25 cellular contexts compared by ENCODE assay signal in the genomic region with DNA sequence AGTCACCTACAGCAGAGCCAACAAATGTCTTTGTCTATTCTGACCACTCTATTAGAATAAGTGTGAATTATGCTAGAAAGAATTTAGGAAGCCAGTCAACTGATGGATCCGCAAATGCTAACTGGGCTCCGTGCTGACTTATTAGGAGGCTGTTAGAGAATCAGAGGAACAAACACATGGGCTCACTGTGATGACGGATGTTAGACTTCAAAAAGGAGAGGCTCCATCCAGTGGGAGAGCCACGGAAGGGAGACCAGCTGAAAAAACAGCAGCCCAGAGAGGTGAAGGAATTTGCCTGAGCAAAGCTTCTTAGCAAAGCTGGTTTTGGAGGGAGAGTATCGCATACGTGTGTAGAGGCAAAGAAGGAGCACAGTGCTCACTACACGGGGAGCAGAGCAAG. TPM values are rescaled to one million over a fixed set of nuclear protein-coding genes. Genes with fewer than 3 reads are reported as not detected.
DNase-seq lines count a peak whose midpoint lies in the region; ATAC-seq and TF ChIP-seq lines count a peak whose summit lies in the region.
"Had no signal": no experiment of that assay in that cellular context is flagged by ENCODE, and none has a peak within 500 bp of the region (broad histone marks: within the 10 kb centered on the region; RNA-seq: fewer than 3 reads in every experiment).

No MANE protein-coding gene starts in this region.

- H3K27me3 Mint-ChIP-seq in GM23338 (ENCODE audit: insufficient read depth, low read depth, poor library complexity): peaks cover 8% of the 10 kb centered on the region
- no peaks in the 10 kb centered on the region for H3K27me3 Mint-ChIP-seq in chondrocyte (ENCODE audit: low read depth)
- peaks cover 16% of the 10 kb centered on the region for H3K27me3 Mint-ChIP-seq in nephron (ENCODE audit: low read depth)
- peaks cover 70% of the 10 kb centered on the region for H3K27me3 Mint-ChIP-seq in type B pancreatic cell

- peaks cover 5% of the 10 kb centered on the region; the same call in 1 of the 2 replicates for H3K9me2 ChIP-seq in GM23338 (ENCODE audit: insufficient read depth)

- TF ChIP-seq CTCF in GM23338 (conservative IDR thresholded peaks at IDR 0.05; ENCODE audit: low read depth in 2 of 2): no peak
- no peak for TF ChIP-seq CTCF in chondrocyte (IDR thresholded peaks at IDR 0.05)
- TF ChIP-seq CTCF in nephron (IDR thresholded peaks at IDR 0.05; ENCODE audit: unreplicated experiment in 3 of 3): no peak
- no peak for TF ChIP-seq CTCF in type B pancreatic cell (conservative IDR thresholded peaks at IDR 0.05)

- DNase-seq in GM23338 (ENCODE audit: low spot score) (no peak), chondrocyte (ENCODE audit: low spot score) (no peak), type B pancreatic cell (ENCODE audit: extremely low spot score, unreplicated experiment) (no peak), iPS-NIHi7 (ENCODE audit: extremely low spot score) (no peak), ecto neural progenitor cell (ENCODE audit: low spot score) (no peak)
- DNase-seq: ACHN; BE2C; Calu3; CD8-positive, alpha-beta memory T cell; DMS153; KBM-7; MV-4-11; NCI-H1105; NCI-H1436 treated with DMSO at 0.1 percent for 48 hours; NCI-H187 treated with DMSO at 0.1 percent for 48 hours; NCI-H2107; NCI-H524 treated with DMSO at 0.1 percent for 48 hours; NCI-H82; PC-9; SJCRH30 had no signal

- H3K27ac Mint-ChIP-seq in GM23338: no peak overlapping the region
- peak overlapping the region; percentile 89 for H3K27ac Mint-ChIP-seq in chondrocyte (ENCODE audit: unreplicated experiment)
- H3K27ac Mint-ChIP-seq in nephron: peak overlapping the region; percentile 37 to 70 (median 50)
- H3K27ac Mint-ChIP-seq in type B pancreatic cell: no peak overlapping the region
- H3K27ac Mint-ChIP-seq: CD8-positive, alpha-beta memory T cell; H9 had no signal

- no peaks in the 10 kb centered on the region for H3K36me3 Mint-ChIP-seq in GM23338 (ENCODE audit: low read depth)
- H3K36me3 Mint-ChIP-seq in chondrocyte (ENCODE audit: low read depth): peaks cover 1% of the 10 kb centered on the region
- H3K36me3 Mint-ChIP-seq in nephron (ENCODE audit: low read depth): no peaks in the 10 kb centered on the region
- H3K36me3 Mint-ChIP-seq in type B pancreatic cell: no peaks in the 10 kb centered on the region
- H3K36me3 Mint-ChIP-seq: CD8-positive, alpha-beta memory T cell had no signal

- H3F3A ChIP-seq in GM23338 (replicated peaks; ENCODE audit: low read depth): no peaks in the 10 kb centered on the region

- H3K27ac ChIP-seq in GM23338 (ENCODE audit: low read depth): no peak overlapping the region
- H3K27ac ChIP-seq: PC-9, SJCRH30 had no signal

- peaks cover 3% of the 10 kb centered on the region; the same call in 1 of the 3 replicates for H3K4me1 Mint-ChIP-seq in GM23338
- H3K4me1 Mint-ChIP-seq in chondrocyte (ENCODE audit: low read depth): peaks cover 97% of the 10 kb centered on the region
- H3K4me1 Mint-ChIP-seq in nephron: peaks cover 74% of the 10 kb centered on the region
- peaks cover 55% of the 10 kb centered on the region for H3K4me1 Mint-ChIP-seq in type B pancreatic cell (ENCODE audit: unreplicated experiment)
- H3K4me1 Mint-ChIP-seq: CD8-positive, alpha-beta memory T cell had no signal

- no peaks in the 10 kb centered on the region for H3K79me2 ChIP-seq in GM23338 (replicated peaks; ENCODE audit: insufficient read depth)

- H4K20me1 ChIP-seq in GM23338 (replicated peaks; ENCODE audit: insufficient read depth): no peaks in the 10 kb centered on the region

- 0 out of 2 replicates have a peak overlapping the region, but pooled peaks have one; percentile 47 for H2AFZ ChIP-seq in GM23338
- H2AFZ ChIP-seq: PC-9 had no signal

- H3K27me3 ChIP-seq in GM23338 (ENCODE audit: insufficient read depth): peaks cover 11% of the 10 kb centered on the region
- H3K27me3 ChIP-seq: BE2C, SJCRH30 had no signal

- H3K4me3 Mint-ChIP-seq in GM23338: no peak overlapping the region
- no peak overlapping the region for H3K4me3 Mint-ChIP-seq in chondrocyte (ENCODE audit: unreplicated experiment)
- H3K4me3 Mint-ChIP-seq in nephron: no peak overlapping the region
- H3K4me3 Mint-ChIP-seq in type B pancreatic cell: peak overlapping the region; percentile 25
- H3K4me3 Mint-ChIP-seq: CD14-positive monocyte; CD8-positive, alpha-beta memory T cell; H9 had no signal

- no peak overlapping the region for H3K4me2 ChIP-seq in GM23338
- H3K4me2 ChIP-seq: PC-9 had no signal

- ATAC-seq in GM23338 (no peak), esophagus mucosa (no peak)
- ATAC-seq: Right ventricle myocardium inferior had no signal

- no peaks in the 10 kb centered on the region for H3K4me1 ChIP-seq in GM23338 (ENCODE audit: insufficient read depth)

- no peak overlapping the region for H3K4me3 ChIP-seq in GM23338
- H3K4me3 ChIP-seq: PC-9, SJCRH30 had no signal

- no peaks in the 10 kb centered on the region for H3K9me3 Mint-ChIP-seq in GM23338
- H3K9me3 Mint-ChIP-seq in chondrocyte (ENCODE audit: low read depth): peaks cover 2% of the 10 kb centered on the region
- no peaks in the 10 kb centered on the region for H3K9me3 Mint-ChIP-seq in nephron
- peaks cover 12% of the 10 kb centered on the region for H3K9me3 Mint-ChIP-seq in type B pancreatic cell
- H3K9me3 Mint-ChIP-seq: CD8-positive, alpha-beta memory T cell; H9 had no signal

- no peaks in the 10 kb centered on the region for H3K36me3 ChIP-seq in GM23338 (ENCODE audit: insufficient read depth)
- H3K36me3 ChIP-seq: BE2C, SJCRH30 had no signal

TF ChIP-seq in GM23338, 12 proteins besides CTCF, POLR2A, EP300 and RAD21:
- no peak for TF ChIP-seq JUNB (IDR thresholded peaks at IDR 0.05; ENCODE audit: unreplicated experiment)
- TF ChIP-seq ZNF331 (CRISPR knock-in tag; IDR thresholded peaks at IDR 0.05; ENCODE audit: low read depth): no peak
- TF ChIP-seq, protein P1, sequence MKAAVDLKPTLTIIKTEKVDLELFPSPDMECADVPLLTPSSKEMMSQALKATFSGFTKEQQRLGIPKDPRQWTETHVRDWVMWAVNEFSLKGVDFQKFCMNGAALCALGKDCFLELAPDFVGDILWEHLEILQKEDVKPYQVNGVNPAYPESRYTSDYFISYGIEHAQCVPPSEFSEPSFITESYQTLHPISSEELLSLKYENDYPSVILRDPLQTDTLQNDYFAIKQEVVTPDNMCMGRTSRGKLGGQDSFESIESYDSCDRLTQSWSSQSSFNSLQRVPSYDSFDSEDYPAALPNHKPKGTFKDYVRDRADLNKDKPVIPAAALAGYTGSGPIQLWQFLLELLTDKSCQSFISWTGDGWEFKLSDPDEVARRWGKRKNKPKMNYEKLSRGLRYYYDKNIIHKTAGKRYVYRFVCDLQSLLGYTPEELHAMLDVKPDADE (IDR thresholded peaks at IDR 0.05): no peak
- TF ChIP-seq, protein P2, sequence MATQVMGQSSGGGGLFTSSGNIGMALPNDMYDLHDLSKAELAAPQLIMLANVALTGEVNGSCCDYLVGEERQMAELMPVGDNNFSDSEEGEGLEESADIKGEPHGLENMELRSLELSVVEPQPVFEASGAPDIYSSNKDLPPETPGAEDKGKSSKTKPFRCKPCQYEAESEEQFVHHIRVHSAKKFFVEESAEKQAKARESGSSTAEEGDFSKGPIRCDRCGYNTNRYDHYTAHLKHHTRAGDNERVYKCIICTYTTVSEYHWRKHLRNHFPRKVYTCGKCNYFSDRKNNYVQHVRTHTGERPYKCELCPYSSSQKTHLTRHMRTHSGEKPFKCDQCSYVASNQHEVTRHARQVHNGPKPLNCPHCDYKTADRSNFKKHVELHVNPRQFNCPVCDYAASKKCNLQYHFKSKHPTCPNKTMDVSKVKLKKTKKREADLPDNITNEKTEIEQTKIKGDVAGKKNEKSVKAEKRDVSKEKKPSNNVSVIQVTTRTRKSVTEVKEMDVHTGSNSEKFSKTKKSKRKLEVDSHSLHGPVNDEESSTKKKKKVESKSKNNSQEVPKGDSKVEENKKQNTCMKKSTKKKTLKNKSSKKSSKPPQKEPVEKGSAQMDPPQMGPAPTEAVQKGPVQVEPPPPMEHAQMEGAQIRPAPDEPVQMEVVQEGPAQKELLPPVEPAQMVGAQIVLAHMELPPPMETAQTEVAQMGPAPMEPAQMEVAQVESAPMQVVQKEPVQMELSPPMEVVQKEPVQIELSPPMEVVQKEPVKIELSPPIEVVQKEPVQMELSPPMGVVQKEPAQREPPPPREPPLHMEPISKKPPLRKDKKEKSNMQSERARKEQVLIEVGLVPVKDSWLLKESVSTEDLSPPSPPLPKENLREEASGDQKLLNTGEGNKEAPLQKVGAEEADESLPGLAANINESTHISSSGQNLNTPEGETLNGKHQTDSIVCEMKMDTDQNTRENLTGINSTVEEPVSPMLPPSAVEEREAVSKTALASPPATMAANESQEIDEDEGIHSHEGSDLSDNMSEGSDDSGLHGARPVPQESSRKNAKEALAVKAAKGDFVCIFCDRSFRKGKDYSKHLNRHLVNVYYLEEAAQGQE (IDR thresholded peaks at IDR 0.05; ENCODE audit: unreplicated experiment): no peak
TF ChIP-seq in GM23338: peak in this region for 0.

RNA-seq across cellular contexts. Expression of a gene that starts 5.8 kb away (rescaled TPM):
- 8.2 and 8.9 TPM in 2 replicates for total RNA-seq in GM23338 (2014; rRNA removed; shearing (Covaris generic))
- 8.0 and 9.4 TPM in 2 replicates for polyA plus RNA-seq in GM23338 (2016; fragmentation: Nextera tagmentation; extraction: Ambion mirVana)
- total RNA-seq in chondrocyte (491 to 631 TPM (median 620 TPM) in 3 replicates), type B pancreatic cell (ENCODE audit: low replicate concordance) (71.4 and 302 TPM in 2 replicates), esophagus mucosa (13.4 TPM)

Comparison
In these comparisons a context has a peak if more than half of its experiments do, and no peak if none do; other contexts are left out.
1. H3K27ac Mint-ChIP-seq: peak in chondrocyte (single experiment) and nephron (3 of 3); none in GM23338 (single experiment) and type B pancreatic cell (single experiment).